Comparison of ENCODE assay signal across 8 cellular contexts in genomic region chr22:39528080-39528661, GRCh38. TPM values are rescaled to one million over a fixed set of nuclear protein-coding genes. Genes with fewer than 3 reads are reported as not detected.
DNase-seq lines count a peak whose midpoint lies in the region; ATAC-seq and TF ChIP-seq lines count a peak whose summit lies in the region.

No MANE protein-coding gene starts in this region.

- H3K27ac ChIP-seq in BLaER1 (peak overlapping the region; percentile 90), GM23338 (ENCODE audit: low read depth) (0 out of 2 replicates have a peak overlapping the region, but pooled peaks have one; percentile 39)

- peaks cover 39% of the 10 kb centered on the region for H3K27me3 Mint-ChIP-seq in GM23338 (ENCODE audit: insufficient read depth, low read depth, poor library complexity)
- no peaks in the 10 kb centered on the region for H3K27me3 Mint-ChIP-seq in activated B cell treated with CpG ODN at 0.5 μM for 24 hours
- no peaks in the 10 kb centered on the region for H3K27me3 Mint-ChIP-seq in mesothelial cell of epicardium (ENCODE audit: low read depth)

- peaks cover 21% of the 10 kb centered on the region for H3K79me2 ChIP-seq in GM23338 (replicated peaks; ENCODE audit: insufficient read depth)

- no peak overlapping the region for H2AFZ ChIP-seq in GM23338

- H3K4me1 ChIP-seq in BLaER1 = peaks cover 91% of the 10 kb centered on the region
- H3K4me1 ChIP-seq in GM23338 (ENCODE audit: insufficient read depth) = peaks cover 32% of the 10 kb centered on the region

- no peaks in the 10 kb centered on the region for H3K9me2 ChIP-seq in GM23338 (ENCODE audit: insufficient read depth)

- H3K9me3 Mint-ChIP-seq in GM23338 (peaks cover 2% of the 10 kb centered on the region; the same call in 2 of the 3 replicates), activated B cell treated with CpG ODN at 0.5 μM for 24 hours (no peaks in the 10 kb centered on the region), mesothelial cell of epicardium (no peaks in the 10 kb centered on the region)

- no peaks in the 10 kb centered on the region for H3K27me3 ChIP-seq in BLaER1
- no peaks in the 10 kb centered on the region for H3K27me3 ChIP-seq in GM23338 (ENCODE audit: insufficient read depth)

- intact Hi-C loops in activated B cell treated with CpG ODN at 0.5 μM for 24 hours (cut with micrococcal nuclease) = loop anchor here (2.0 kb wide), 1 partner anchor 177 kb away; no protein-coding TSS in a partner anchor

- H4K20me1 ChIP-seq in BLaER1 (peaks cover 86% of the 10 kb centered on the region), GM23338 (replicated peaks; ENCODE audit: insufficient read depth) (peaks cover 34% of the 10 kb centered on the region)

- peaks cover 53% of the 10 kb centered on the region for H3F3A ChIP-seq in GM23338 (replicated peaks; ENCODE audit: low read depth)

- POLR2A ChIA-PET in activated B cell treated with CpG ODN at 0.5 μM for 24 hours (lab: Charles Lee) = interaction anchor here (0.8 to 6.6 kb wide), 12 partner anchors 8 to 525 kb away, joined by 3 to 111 read pairs (median 8); partner anchors contain the start of genes ATF4, MIEF1 and RPL3

- H3K9me3 ChIP-seq in BLaER1 = no peaks in the 10 kb centered on the region

- DNase-seq in GM23338 (ENCODE audit: low spot score) (no peak), activated B cell treated with CpG ODN at 0.5 μM for 24 hours (no peak), mesothelial cell of epicardium (ENCODE audit: low spot score in 2 of 2, unreplicated experiment in 2 of 2) (no peak), HuH-7 (ENCODE audit: low spot score) (no peak), LoVo (ENCODE audit: low spot score) (no peak)
- no peak for DNase-seq in activated CD4-positive, CD25-positive, alpha-beta regulatory T cell (lab: John Stamatoyannopoulos, UW)

- H3K4me2 ChIP-seq in BLaER1 = peak overlapping the region; percentile 100
- no peak overlapping the region for H3K4me2 ChIP-seq in GM23338

- H3K36me3 Mint-ChIP-seq in GM23338 (ENCODE audit: low read depth) (peaks cover 61% of the 10 kb centered on the region), activated B cell treated with CpG ODN at 0.5 μM for 24 hours (ENCODE audit: low read depth) (peaks cover 69% of the 10 kb centered on the region), mesothelial cell of epicardium (peaks cover 17% of the 10 kb centered on the region)

- H3K4me1 Mint-ChIP-seq in GM23338 = peaks cover 52% of the 10 kb centered on the region
- H3K4me1 Mint-ChIP-seq in activated B cell treated with CpG ODN at 0.5 μM for 24 hours = peaks cover 89% of the 10 kb centered on the region
- H3K4me1 Mint-ChIP-seq in mesothelial cell of epicardium = peaks cover 67% of the 10 kb centered on the region

- H3K27ac Mint-ChIP-seq in GM23338 (no peak overlapping the region), activated B cell treated with CpG ODN at 0.5 μM for 24 hours (peak overlapping the region; percentile 85), mesothelial cell of epicardium (peak overlapping the region; percentile 33)

- TF ChIP-seq CTCF in GM23338 (conservative IDR thresholded peaks at IDR 0.05; ENCODE audit: low read depth in 2 of 2) (no peak), activated B cell treated with CpG ODN at 0.5 μM for 24 hours (IDR thresholded peaks at IDR 0.05) (no peak), mesothelial cell of epicardium (IDR thresholded peaks at IDR 0.05; ENCODE audit: unreplicated experiment) (no peak)

- peaks cover 49% of the 10 kb centered on the region for H3K36me3 ChIP-seq in BLaER1
- peaks cover 10% of the 10 kb centered on the region for H3K36me3 ChIP-seq in GM23338 (ENCODE audit: insufficient read depth)

- H3K4me3 ChIP-seq in BLaER1 = peak overlapping the region; percentile 66
- H3K4me3 ChIP-seq in GM23338 = no peak overlapping the region

- peak overlapping the region; percentile 81 for H3K9ac ChIP-seq in BLaER1

- CTCF ChIA-PET in activated B cell treated with CpG ODN at 0.5 μM for 24 hours (lab: Charles Lee) = interaction anchor here (1.0 to 4.8 kb wide), 20 partner anchors 8 to 819 kb away, joined by 3 to 42 read pairs (median 16); partner anchors contain the start of genes ATF4, RPL3 and TAB1

- no peak for ATAC-seq in GM23338
- no peak for ATAC-seq in activated B cell treated with CpG ODN at 0.5 μM for 24 hours (ENCODE audit: low read depth)
- ATAC-seq in GM21786 (IDR thresholded peaks at IDR 0.05; ENCODE audit: unreplicated experiment) = no peak

- H3K4me3 Mint-ChIP-seq in GM23338 (no peak overlapping the region; the same call in 2 of the 3 replicates), activated B cell treated with CpG ODN at 0.5 μM for 24 hours (peak overlapping the region; percentile 74), mesothelial cell of epicardium (no peak overlapping the region)

TF ChIP-seq in GM23338, 12 proteins besides CTCF, POLR2A, EP300 and RAD21 (continues in another document):
- no peak for TF ChIP-seq NANOG (IDR thresholded peaks at IDR 0.05; ENCODE audit: borderline replicate concordance)
- TF ChIP-seq POLR2AphosphoS5 (IDR thresholded peaks at IDR 0.05; ENCODE audit: low read depth) = no peak
- TF ChIP-seq EZH2phosphoT487 (IDR thresholded peaks at IDR 0.05; ENCODE audit: unreplicated experiment) = no peak

RNA-seq across cellular contexts. Expression of gene RPS19BP1, which starts 4.4 kb away (rescaled TPM):
- 153 and 169 TPM in 2 replicates for total RNA-seq in GM23338 (2014; rRNA removed; shearing (Covaris generic))
- 215 and 216 TPM in 2 replicates for polyA plus RNA-seq in GM23338 (2016; fragmentation: Nextera tagmentation; extraction: Ambion mirVana)
- total RNA-seq in activated B cell treated with CpG ODN at 0.5 μM for 24 hours (67.7 and 79.0 TPM in 2 replicates), mesothelial cell of epicardium (30.6 to 33.0 TPM (median 31.9 TPM) in 3 replicates)

RNA-seq across cellular contexts. Expression of gene ATF4, which starts 7.8 kb away (rescaled TPM):
- total RNA-seq in GM23338 (2014; rRNA removed; shearing (Covaris generic)) = 366 and 446 TPM in 2 replicates
- 553 and 628 TPM in 2 replicates for polyA plus RNA-seq in GM23338 (2016; fragmentation: Nextera tagmentation; extraction: Ambion mirVana)
- total RNA-seq in activated B cell treated with CpG ODN at 0.5 μM for 24 hours (363 and 368 TPM in 2 replicates), mesothelial cell of epicardium (361 to 378 TPM (median 363 TPM) in 3 replicates)

RNA-seq across cellular contexts. Expression of gene MIEF1, which starts 26.1 kb away (rescaled TPM):
- 30.0 and 40.1 TPM in 2 replicates for total RNA-seq in GM23338 (2014; rRNA removed; shearing (Covaris generic))
- 12.2 and 13.2 TPM in 2 replicates for polyA plus RNA-seq in GM23338 (2016; fragmentation: Nextera tagmentation; extraction: Ambion mirVana)
- total RNA-seq in activated B cell treated with CpG ODN at 0.5 μM for 24 hours (38.2 and 41.3 TPM in 2 replicates), mesothelial cell of epicardium (29.7 to 35.0 TPM (median 31.9 TPM) in 3 replicates)

RNA-seq across cellular contexts. Expression of gene CACNA1I, which starts 42.4 kb away (rescaled TPM):
- total RNA-seq in GM23338 (2014; rRNA removed; shearing (Covaris generic)) = 1.7 and 2.4 TPM in 2 replicates
- 0.42 and 0.47 TPM in 2 replicates for polyA plus RNA-seq in GM23338 (2016; fragmentation: Nextera tagmentation; extraction: Ambion mirVana)
- not detected in 2 replicates for total RNA-seq in activated B cell treated with CpG ODN at 0.5 μM for 24 hours
- 0.27 to 0.31 TPM (median 0.27 TPM) in 3 replicates for total RNA-seq in mesothelial cell of epicardium
